16 cellular contexts compared by ENCODE assay signal in the genomic region with DNA sequence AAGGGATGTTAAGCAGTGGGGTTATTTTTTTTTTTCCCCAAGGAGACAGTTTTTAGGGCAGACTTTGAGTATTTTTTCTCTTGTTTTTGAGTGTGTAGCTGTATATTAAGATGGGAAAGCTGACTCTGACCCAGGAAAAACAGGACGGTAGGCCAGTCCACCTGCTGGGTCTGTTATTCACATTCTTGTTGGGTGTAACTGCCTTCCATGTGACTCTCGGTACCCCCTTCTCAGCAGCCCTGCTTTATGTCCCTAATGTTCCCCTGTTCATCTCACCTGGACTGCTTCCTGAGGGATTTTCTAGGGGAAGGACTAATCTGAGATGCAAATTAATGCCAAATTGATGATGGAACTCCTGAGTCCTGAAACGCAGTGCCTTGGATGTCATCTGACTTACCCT. TPM values are rescaled to one million over a fixed set of nuclear protein-coding genes. Genes with fewer than 3 reads are reported as not detected.
DNase-seq lines count a peak whose midpoint lies in the region; ATAC-seq and TF ChIP-seq lines count a peak whose summit lies in the region.
"Had no signal": no experiment of that assay in that cellular context is flagged by ENCODE, and none has a peak within 500 bp of the region (broad histone marks: within the 10 kb centered on the region; RNA-seq: fewer than 3 reads in every experiment).

No MANE protein-coding gene starts in this region.

- peaks cover 89% of the 10 kb centered on the region for H3K79me2 ChIP-seq in SK-N-SH (ENCODE audit: insufficient read depth)

- no peak overlapping the region for H2BK15ac ChIP-seq in neuronal stem cell (ENCODE audit: low read length)

- WGBS in SK-N-SH (ENCODE audit: low lambda C conversion rate): 94% methylated on average over 3 of the region's 3 CpGs
- 55 to 78% methylated on average over 3 of the region's 3 CpGs for WGBS in body of pancreas, 2 donors
- WGBS in neuronal stem cell (ENCODE audit: extremely low coverage in 2 of 2, insufficient read length in 2 of 2, insufficient replicate concordance in 1 of 2), 2 donors: no CpG with 5 or more reads among the region's 3 CpGs

- ATAC-seq in SK-N-SH treated with all-trans-retinoic acid at 6 μM for 48 hours (no peak), body of pancreas (no peak)

- TF ChIP-seq EP300 in SK-N-SH (IDR thresholded peaks at IDR 0.05; ENCODE audit: borderline replicate concordance in 1 of 2, low read depth in 1 of 2, low read length in 1 of 2): no peak

- TF ChIP-seq CTCF in SK-N-SH (IDR thresholded peaks at IDR 0.05): no peak
- TF ChIP-seq CTCF in body of pancreas (IDR thresholded peaks at IDR 0.05): no peak
- no peak for TF ChIP-seq CTCF in tibial artery (IDR thresholded peaks at IDR 0.05)
- no peak for TF ChIP-seq CTCF in A673 (conservative IDR thresholded peaks at IDR 0.05; ENCODE audit: low read depth, low read length)

- H2AK5ac ChIP-seq in neuronal stem cell (ENCODE audit: low read depth, low read length): no peak overlapping the region

- H2AFZ ChIP-seq in SK-N-SH (ENCODE audit: low read depth): no peak overlapping the region
- H2AFZ ChIP-seq in neuronal stem cell (ENCODE audit: low read length): no peak overlapping the region

- no peaks in the 10 kb centered on the region for H3K9me3 ChIP-seq in SK-N-SH
- H3K9me3 ChIP-seq in body of pancreas: no peaks in the 10 kb centered on the region
- H3K9me3 ChIP-seq in muscle layer of duodenum (ENCODE audit: control insufficient read depth in 1 of 2, low read length in 2 of 2): no peaks in the 10 kb centered on the region
- H3K9me3 ChIP-seq in tibial artery: no peaks in the 10 kb centered on the region
- H3K9me3 ChIP-seq in neuronal stem cell (replicated peaks in 1 of 2; ENCODE audit: control insufficient read depth in 2 of 2, insufficient read depth in 1 of 2, low read depth in 1 of 2, low read length in 2 of 2): peaks cover 0 to 3% of the 10 kb centered on the region in 2 donors
- no peaks in the 10 kb centered on the region for H3K9me3 ChIP-seq in A673 (ENCODE audit: low read depth, low read length, poor library complexity, severe bottlenecking)
- H3K9me3 ChIP-seq: ovary had no signal

- H3K27ac ChIP-seq in SK-N-SH (ENCODE audit: low read depth in 2 of 2, low read length in 1 of 2) (peak overlapping the region; percentile 95), body of pancreas (peak overlapping the region in 3 of 4 donors; percentile 27 to 65 (median 28)), muscle layer of duodenum (ENCODE audit: low read length) (peak overlapping the region; percentile 56), tibial artery (peak overlapping the region; percentile 62 to 67), neuronal stem cell (replicated peaks; ENCODE audit: low read length) (no peak overlapping the region), A673 (ENCODE audit: low read depth, low read length, poor library complexity, severe bottlenecking) (no peak overlapping the region)
- H3K27ac ChIP-seq: 22Rv1 had no signal

- H3K4me3 ChIP-seq in SK-N-SH (ENCODE audit: low read depth in 2 of 2, low read length in 1 of 2) (0 out of 4 replicates have a peak overlapping the region, but pooled peaks of 1 of the 2 experiments have one; percentile 54), body of pancreas (no peak overlapping the region), muscle layer of duodenum (ENCODE audit: low read depth in 1 of 2, low read length in 2 of 2) (peak overlapping the region in 1 of 2 donors; percentile 7), tibial artery (no peak overlapping the region), neuronal stem cell (ENCODE audit: low read length in 2 of 2) (no peak overlapping the region), A673 (ENCODE audit: low read depth, low read length, poor library complexity, severe bottlenecking) (no peak overlapping the region)
- H3K4me3 ChIP-seq: ovary had no signal

- no peak for DNase-seq in SK-N-SH
- no peak for DNase-seq in body of pancreas
- DNase-seq in tibial artery: no peak
- no peak for DNase-seq in RKO (ENCODE audit: low spot score)
- no peak for DNase-seq in neuronal stem cell (ENCODE audit: low spot score)
- DNase-seq in A673 (ENCODE audit: low spot score): no peak
- DNase-seq: activated CD4-positive, CD25-positive, alpha-beta regulatory T cell; activated CD8-positive, alpha-beta memory T cell treated with anti-CD3 and anti-CD28 coated beads, Interleukin-2, amount 50 U/mL, for 48 hours; activated naive CD8-positive, alpha-beta T cell treated with anti-CD3 and anti-CD28 coated beads for 36 hours; CD4-positive, CD25-positive, alpha-beta regulatory T cell; NCI-H1092 treated with DMSO at 0.1 percent for 48 hours; NCI-H345; ovary had no signal

- no peak overlapping the region for H2BK12ac ChIP-seq in neuronal stem cell (ENCODE audit: low read length)

- H3K18ac ChIP-seq in neuronal stem cell (ENCODE audit: low read length): no peak overlapping the region

- H3F3A ChIP-seq in SK-N-SH (replicated peaks; ENCODE audit: insufficient read depth): peaks cover 40% of the 10 kb centered on the region

- no TSS peak for BruUV-seq in A673 (replicated peaks; lab: Mats Ljungman, UMichigan)

- no peak for TF ChIP-seq RAD21 in SK-N-SH (IDR thresholded peaks at IDR 0.05; ENCODE audit: low read length)

- H4K91ac ChIP-seq in neuronal stem cell (ENCODE audit: low read depth, low read length, poor library complexity): no peak overlapping the region

- no peak overlapping the region for H3K4ac ChIP-seq in neuronal stem cell (ENCODE audit: low read length)

- no peak overlapping the region for H3K14ac ChIP-seq in neuronal stem cell (ENCODE audit: low read length)

- H2BK5ac ChIP-seq in neuronal stem cell (ENCODE audit: low read length): no peak overlapping the region

- intact Hi-C loops in body of pancreas (cut with DNase I): no loop called here
- intact Hi-C loops in tibial artery (cut with DNase I; ENCODE audit: low total_unique reads): no loop called here
- intact Hi-C loops in A673 (cut with micrococcal nuclease; ENCODE audit: unreplicated experiment): no loop called here

- no peaks in the 10 kb centered on the region for H3K79me1 ChIP-seq in neuronal stem cell (ENCODE audit: low read depth, low read length)

- H3K4me1 ChIP-seq in SK-N-SH (ENCODE audit: control insufficient read depth in 1 of 2, insufficient read depth in 2 of 2, low read depth in 1 of 2, low read length in 1 of 2): peaks cover 43 to 63% of the 10 kb centered on the region in 2 experiments
- H3K4me1 ChIP-seq in body of pancreas: peaks cover 97% of the 10 kb centered on the region
- peaks cover 40 to 76% of the 10 kb centered on the region in 2 donors for H3K4me1 ChIP-seq in muscle layer of duodenum (ENCODE audit: control insufficient read depth in 1 of 2, insufficient read depth in 2 of 2, low read length in 2 of 2)
- H3K4me1 ChIP-seq in tibial artery: peaks cover 0 to 98% (median 89%) of the 10 kb centered on the region in 4 donors
- peaks cover 16 to 17% of the 10 kb centered on the region in 2 donors for H3K4me1 ChIP-seq in neuronal stem cell (ENCODE audit: control insufficient read depth in 2 of 2, insufficient read depth in 1 of 2, low read depth in 1 of 2, low read length in 2 of 2)
- H3K4me1 ChIP-seq in A673 (ENCODE audit: insufficient read depth, low read length, poor library complexity, severe bottlenecking): peaks cover 18% of the 10 kb centered on the region

- H3K36me3 ChIP-seq in SK-N-SH (replicated peaks in 1 of 2; ENCODE audit: control insufficient read depth in 1 of 2, insufficient read depth in 2 of 2, low read length in 1 of 2) (peaks cover 0 to 8% of the 10 kb centered on the region in 2 experiments), body of pancreas (replicated peaks in 1 of 2; ENCODE audit: insufficient read depth in 1 of 2, low read depth in 2 of 2) (no peaks in the 10 kb centered on the region), muscle layer of duodenum (ENCODE audit: control insufficient read depth in 1 of 2, insufficient read depth in 2 of 2, low read length in 2 of 2) (peaks cover 0 to 7% of the 10 kb centered on the region in 2 donors), tibial artery (peaks cover 0 to 7% (median 5%) of the 10 kb centered on the region in 3 donors), neuronal stem cell (replicated peaks in 1 of 2; ENCODE audit: control insufficient read depth in 2 of 2, insufficient read depth in 2 of 2, low read length in 2 of 2) (peaks cover 2 to 5% of the 10 kb centered on the region in 2 donors), A673 (ENCODE audit: insufficient read depth, low read length, poor library complexity, severe bottlenecking) (no peaks in the 10 kb centered on the region)
- H3K36me3 ChIP-seq: ovary had no signal

- no peak overlapping the region for H4K8ac ChIP-seq in neuronal stem cell (ENCODE audit: low read depth, low read length)

- no peaks in the 10 kb centered on the region for H3K9me2 ChIP-seq in SK-N-SH

- H3K9ac ChIP-seq in SK-N-SH: peak overlapping the region; percentile 26; the same call in 1 of the 2 replicates
- no peak overlapping the region for H3K9ac ChIP-seq in neuronal stem cell (ENCODE audit: low read depth, low read length, poor library complexity)

- no peak for TF ChIP-seq POLR2A in body of pancreas (IDR thresholded peaks at IDR 0.05)

- no peak overlapping the region for H3K23ac ChIP-seq in neuronal stem cell (ENCODE audit: low read depth, low read length, poor library complexity)

- H3K4me2 ChIP-seq in SK-N-SH (peak overlapping the region; percentile 81), neuronal stem cell (ENCODE audit: insufficient read depth, low read length, poor library complexity, severe bottlenecking) (no peak overlapping the region)

- H4K20me1 ChIP-seq in SK-N-SH (ENCODE audit: insufficient read depth): peaks cover 18% of the 10 kb centered on the region; the same call in 1 of the 2 replicates

- H3K27me3 ChIP-seq in SK-N-SH (ENCODE audit: insufficient read depth): no peaks in the 10 kb centered on the region
- no peaks in the 10 kb centered on the region for H3K27me3 ChIP-seq in body of pancreas
- no peaks in the 10 kb centered on the region for H3K27me3 ChIP-seq in muscle layer of duodenum (ENCODE audit: low read depth, low read length)
- no peaks in the 10 kb centered on the region for H3K27me3 ChIP-seq in tibial artery
- H3K27me3 ChIP-seq in neuronal stem cell (ENCODE audit: control insufficient read depth in 3 of 3, insufficient read depth in 3 of 3, low read depth in 1 of 3, low read length in 3 of 3): no peaks in the 10 kb centered on the region
- no peaks in the 10 kb centered on the region for H3K27me3 ChIP-seq in A673 (replicated peaks; ENCODE audit: insufficient read depth, low read depth, low read length, poor library complexity)
- H3K27me3 ChIP-seq: ovary had no signal

- no peak overlapping the region for H2BK120ac ChIP-seq in neuronal stem cell (ENCODE audit: low read depth, low read length)

- CTCF ChIA-PET in SK-N-SH (lab: Yijun Ruan, JAX): interaction anchor here (1.0 to 1.4 kb wide), 4 partner anchors 13 to 199 kb away, joined by 3 to 4 read pairs (median 3); no protein-coding TSS in a partner anchor
- CTCF ChIA-PET in A673 (lab: Charles Lee): no interaction called here

- POLR2A ChIA-PET in SK-N-SH (lab: Yijun Ruan, JAX): no interaction called here
- POLR2A ChIA-PET in A673 (lab: Charles Lee; ENCODE audit: low non-redundant PET): no interaction called here

RNA-seq across cellular contexts. Expression of a gene that starts 21.9 kb away (rescaled TPM):
- polyA plus RNA-seq in SK-N-SH (2012; rRNA removed): 8.1 and 8.5 TPM in 2 replicates
- polyA plus RNA-seq in SK-N-SH (2012; cell fraction: cytosol; rRNA removed): 7.5 and 8.1 TPM in 2 replicates
- polyA plus RNA-seq in SK-N-SH (2012; cell fraction: nucleus; rRNA removed): 5.9 and 8.0 TPM in 2 replicates
- total RNA-seq in body of pancreas (10 to 100 TPM; 62.8 to 69.5 TPM), A673 (2021) (16.8 and 19.3 TPM in 2 replicates)
- 15.5 TPM for polyA plus RNA-seq in neuronal stem cell (2013, experiment 1 of 2)
- polyA plus RNA-seq in neuronal stem cell (2013, experiment 2 of 2): 16.5 TPM

Comparison
In these comparisons a context has a peak if more than half of its experiments do, and no peak if none do; other contexts are left out.
1. H3K27ac ChIP-seq: peak in SK-N-SH (2 of 2), body of pancreas (3 of 4), muscle layer of duodenum (single experiment) and tibial artery (2 of 2); none in neuronal stem cell (single experiment) and A673 (single experiment).